In the genomic region with DNA sequence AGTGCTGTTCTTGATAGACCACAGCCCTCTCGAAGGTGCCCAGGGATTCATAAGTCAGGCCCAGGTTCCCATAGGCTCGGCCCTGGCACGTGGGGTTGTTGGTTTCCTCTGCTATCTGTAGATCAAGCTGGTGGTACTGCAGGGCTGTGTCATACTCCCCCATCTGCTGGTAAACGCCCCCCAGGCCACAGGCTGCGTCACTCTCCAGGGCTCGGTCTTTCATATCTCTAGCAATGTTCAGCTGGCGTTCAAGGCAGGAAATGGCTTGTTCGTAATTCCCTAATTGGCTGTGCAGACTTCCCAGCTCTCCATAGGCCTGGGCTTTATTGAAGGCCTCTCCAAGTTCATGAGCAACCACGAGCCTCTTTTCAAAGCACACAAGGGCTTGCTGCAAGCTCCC, we compare ENCODE assay signal across 20 cellular contexts.
DNase-seq lines count a peak whose midpoint lies in the region; ATAC-seq and TF ChIP-seq lines count a peak whose summit lies in the region.
"Had no signal": no experiment of that assay in that cellular context is flagged by ENCODE, and none has a peak within 500 bp of the region (broad histone marks: within the 10 kb centered on the region; RNA-seq: fewer than 3 reads in every experiment).

No MANE protein-coding gene starts in this region.

- H4K20me1 ChIP-seq in DND-41 (ENCODE audit: insufficient read depth, low read length) (peaks cover 3% of the 10 kb centered on the region; the same call in 1 of the 2 replicates), MM.1S (ENCODE audit: insufficient read depth, low read length) (no peaks in the 10 kb centered on the region)

- H3K4me1 Mint-ChIP-seq in mesothelial cell of epicardium: peaks cover 12% of the 10 kb centered on the region
- H3K4me1 Mint-ChIP-seq: CD4-positive, CD25-positive, alpha-beta regulatory T cell; stimulated activated naive B cell treated with anti-CD40 and anti-IgM and Interleukin-4, amounts not matched to agents 10 μg/mL and 1 μg/mL and 100 μg/mL, for 72 hours had no signal

- no peaks in the 10 kb centered on the region for H3K27me3 Mint-ChIP-seq in mesothelial cell of epicardium (ENCODE audit: low read depth)
- H3K27me3 Mint-ChIP-seq: CD4-positive, CD25-positive, alpha-beta regulatory T cell; stimulated activated naive B cell treated with anti-CD40 and anti-IgM and Interleukin-4, amounts not matched to agents 10 μg/mL and 1 μg/mL and 100 μg/mL, for 72 hours had no signal

- no peaks in the 10 kb centered on the region for H3K9me2 ChIP-seq in MM.1S (replicated peaks; ENCODE audit: insufficient read depth, low read length)

- peaks cover 3% of the 10 kb centered on the region for H3K9me3 Mint-ChIP-seq in mesothelial cell of epicardium
- H3K9me3 Mint-ChIP-seq: CD4-positive, CD25-positive, alpha-beta regulatory T cell; stimulated activated naive B cell treated with anti-CD40 and anti-IgM and Interleukin-4, amounts not matched to agents 10 μg/mL and 1 μg/mL and 100 μg/mL, for 72 hours had no signal

- H3K9ac ChIP-seq in DND-41 (ENCODE audit: low read depth, low read length) (no peak overlapping the region), MM.1S (ENCODE audit: low read length) (no peak overlapping the region)

- H3K4me3 ChIP-seq in DND-41 (ENCODE audit: low read depth in 1 of 2, low read length in 2 of 2): no peak overlapping the region
- no peak overlapping the region for H3K4me3 ChIP-seq in fibroblast of pulmonary artery (replicated peaks; ENCODE audit: low read depth, low read length)
- no peak overlapping the region for H3K4me3 ChIP-seq in MM.1S (ENCODE audit: low read length)
- H3K4me3 ChIP-seq in effector memory CD4-positive, alpha-beta T cell (ENCODE audit: insufficient read depth, low read depth, low read length, poor library complexity, severe bottlenecking): no peak overlapping the region
- H3K4me3 ChIP-seq: esophagus squamous epithelium, left lung, mucosa of descending colon had no signal

- H3K27me3 ChIP-seq in DND-41 (ENCODE audit: insufficient read depth, low read length, poor library complexity) (no peaks in the 10 kb centered on the region), MM.1S (replicated peaks; ENCODE audit: insufficient read depth, low read length) (no peaks in the 10 kb centered on the region)
- H3K27me3 ChIP-seq in effector memory CD4-positive, alpha-beta T cell (replicated peaks; ENCODE audit: control insufficient read depth, insufficient read depth, low read length, poor library complexity, severe bottlenecking): no peaks in the 10 kb centered on the region
- H3K27me3 ChIP-seq: esophagus squamous epithelium, left lung, neutrophil had no signal

- H3K27ac Mint-ChIP-seq in mesothelial cell of epicardium: peak overlapping the region; percentile 78
- H3K27ac Mint-ChIP-seq: CD4-positive, CD25-positive, alpha-beta regulatory T cell; stimulated activated naive B cell treated with anti-CD40 and anti-IgM and Interleukin-4, amounts not matched to agents 10 μg/mL and 1 μg/mL and 100 μg/mL, for 72 hours had no signal

- H3K36me3 ChIP-seq in DND-41 (ENCODE audit: insufficient read depth, low read length) (peaks cover 74% of the 10 kb centered on the region), MM.1S (replicated peaks; ENCODE audit: insufficient read depth, low read length) (no peaks in the 10 kb centered on the region)
- H3K36me3 ChIP-seq in effector memory CD4-positive, alpha-beta T cell (ENCODE audit: control insufficient read depth, insufficient read depth, low read length): no peaks in the 10 kb centered on the region
- H3K36me3 ChIP-seq: neutrophil had no signal

- H3K79me2 ChIP-seq in DND-41 (ENCODE audit: insufficient read depth, low read length): peaks cover 4% of the 10 kb centered on the region; the same call in 1 of the 2 replicates
- no peaks in the 10 kb centered on the region for H3K79me2 ChIP-seq in MM.1S (ENCODE audit: low read length)

- H3K9me3 ChIP-seq in DND-41 (ENCODE audit: insufficient read depth, low read length, severe bottlenecking) (no peaks in the 10 kb centered on the region), MM.1S (replicated peaks; ENCODE audit: insufficient read depth, low read length) (no peaks in the 10 kb centered on the region)
- H3K9me3 ChIP-seq in effector memory CD4-positive, alpha-beta T cell (ENCODE audit: control insufficient read depth, low read length): no peaks in the 10 kb centered on the region
- H3K9me3 ChIP-seq: esophagus squamous epithelium, left lung, mucosa of descending colon, neutrophil had no signal

- H3F3A ChIP-seq in MM.1S (ENCODE audit: insufficient read depth, low read length): no peaks in the 10 kb centered on the region

- TF ChIP-seq CTCF in DND-41 (IDR thresholded peaks at IDR 0.05; ENCODE audit: borderline replicate concordance, extremely low read depth, low read length, poor library complexity, severe bottlenecking) (no peak), fibroblast of pulmonary artery (IDR thresholded peaks at IDR 0.05; ENCODE audit: low read length, missing control alignments) (no peak), mesothelial cell of epicardium (IDR thresholded peaks at IDR 0.05; ENCODE audit: unreplicated experiment) (no peak), MM.1S (IDR thresholded peaks at IDR 0.05; ENCODE audit: low read length) (no peak)

- no peak overlapping the region for H2AFZ ChIP-seq in DND-41 (ENCODE audit: low read depth, low read length)
- H2AFZ ChIP-seq in MM.1S (ENCODE audit: low read length): no peak overlapping the region

- DNase-seq in DND-41: peak; percentile 79
- DNase-seq in NCI-H1436 treated with DMSO at 0.1 percent for 48 hours (lab: John Stamatoyannopoulos, UW): peak; percentile 62
- peak; percentile 55 for DNase-seq in fibroblast of pulmonary artery (ENCODE audit: low read depth)
- no peak for DNase-seq in mesothelial cell of epicardium (ENCODE audit: low spot score in 2 of 2, unreplicated experiment in 2 of 2)
- DNase-seq in MM.1S: no peak
- no peak for DNase-seq in hypothalamus (lab: John Stamatoyannopoulos, UW)
- DNase-seq in effector memory CD4-positive, alpha-beta T cell: no peak
- DNase-seq: activated naive CD4-positive, alpha-beta T cell treated with anti-CD3 and anti-CD28 coated beads, Interleukin-2, amount 50 U/mL, for 16 hours; activated T-cell treated with anti-CD3 and anti-CD28 coated beads, Interleukin-2, amount 50 U/mL, for 48 hours; anterior cingulate cortex; CD4-positive, CD25-positive, alpha-beta regulatory T cell; esophagus squamous epithelium; left lung; mucosa of descending colon; NCI-H526 treated with DMSO at 0.1 percent for 48 hours; RPMI8226; small intestine; stimulated activated naive B cell treated with anti-CD40 and anti-IgM and Interleukin-4, amounts not matched to agents 10 μg/mL and 1 μg/mL and 100 μg/mL, for 72 hours had no signal

- peaks cover 17% of the 10 kb centered on the region for H3K36me3 Mint-ChIP-seq in mesothelial cell of epicardium
- H3K36me3 Mint-ChIP-seq: CD4-positive, CD25-positive, alpha-beta regulatory T cell; stimulated activated naive B cell treated with anti-CD40 and anti-IgM and Interleukin-4, amounts not matched to agents 10 μg/mL and 1 μg/mL and 100 μg/mL, for 72 hours had no signal

- ATAC-seq in DND-41 (ENCODE audit: insufficient read depth, low read depth): peak; percentile 99
- no peak for ATAC-seq in GM18868 (IDR thresholded peaks at IDR 0.05; ENCODE audit: unreplicated experiment)
- ATAC-seq: left lung; mucosa of descending colon; stimulated activated naive B cell treated with anti-CD40 and anti-IgM and Interleukin-4, amounts not matched to agents 10 μg/mL and 1 μg/mL and 100 μg/mL, for 72 hours had no signal

- no peaks in the 10 kb centered on the region for H3K4me1 ChIP-seq in DND-41 (ENCODE audit: insufficient read depth, low read length)
- no peaks in the 10 kb centered on the region for H3K4me1 ChIP-seq in MM.1S (ENCODE audit: low read length)
- no peaks in the 10 kb centered on the region for H3K4me1 ChIP-seq in effector memory CD4-positive, alpha-beta T cell (ENCODE audit: control insufficient read depth, insufficient read depth, low read length, poor library complexity, severe bottlenecking)

- no peak overlapping the region for H3K4me2 ChIP-seq in DND-41 (ENCODE audit: insufficient read depth, low read length)
- H3K4me2 ChIP-seq in MM.1S (ENCODE audit: low read depth, low read length): no peak overlapping the region

- 0 out of 2 replicates have a peak overlapping the region, but pooled peaks have one; percentile 15 for H3K27ac ChIP-seq in DND-41 (ENCODE audit: low read length)
- H3K27ac ChIP-seq in MM.1S (ENCODE audit: low read length): no peak overlapping the region
- no peak overlapping the region for H3K27ac ChIP-seq in effector memory CD4-positive, alpha-beta T cell (ENCODE audit: insufficient read depth, low read length, poor library complexity, severe bottlenecking)
- H3K27ac ChIP-seq: left lung, neutrophil had no signal

- H3K4me3 Mint-ChIP-seq in mesothelial cell of epicardium: no peak overlapping the region
- H3K4me3 Mint-ChIP-seq: CD4-positive, CD25-positive, alpha-beta regulatory T cell; stimulated activated naive B cell treated with anti-CD40 and anti-IgM and Interleukin-4, amounts not matched to agents 10 μg/mL and 1 μg/mL and 100 μg/mL, for 72 hours had no signal

Comparison
In these comparisons a context has a peak if more than half of its experiments do, and no peak if none do; other contexts are left out.
1. DNase-seq: peak in DND-41 (single experiment), NCI-H1436 treated with DMSO at 0.1 percent for 48 hours (single experiment) and fibroblast of pulmonary artery (single experiment); none in mesothelial cell of epicardium (0 of 2), MM.1S (single experiment), hypothalamus (0 of 51) and effector memory CD4-positive, alpha-beta T cell (0 of 3).